32 cellular contexts compared by ENCODE assay signal in the genomic region with DNA sequence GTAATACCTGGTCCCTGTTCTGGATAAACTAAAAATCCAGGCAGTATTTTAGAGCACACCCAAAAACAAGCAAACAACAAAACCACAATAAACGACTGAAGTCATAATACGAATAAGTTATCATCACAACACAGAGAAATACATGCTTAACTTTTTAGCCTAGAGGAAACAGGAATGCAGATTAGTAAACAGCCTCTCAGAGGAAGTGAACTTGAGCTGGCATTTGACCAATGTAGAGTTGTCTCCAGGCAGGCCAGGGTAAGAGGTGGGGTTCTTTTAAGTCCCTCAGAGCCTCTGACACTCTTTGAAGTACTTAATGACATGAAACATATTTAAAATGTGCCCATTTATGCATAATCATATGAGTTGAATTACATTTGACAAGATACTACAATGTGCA. TPM values are rescaled to one million over a fixed set of nuclear protein-coding genes. Genes with fewer than 3 reads are reported as not detected.
"Had no signal": no experiment of that assay in that cellular context is flagged by ENCODE, and none has a peak within 500 bp of the region (broad histone marks: within the 10 kb centered on the region; RNA-seq: fewer than 3 reads in every experiment).

No MANE protein-coding gene starts in this region.

- H3K36me3 Mint-ChIP-seq: activated naive CD8-positive, alpha-beta T cell treated with anti-CD3 and anti-CD28 coated beads for 36 hours had no signal

- H3K4me1 Mint-ChIP-seq: activated CD4-positive, alpha-beta T cell treated with anti-CD3 and anti-CD28 coated beads, Interleukin-2, amount 10 ng/mL, durations not matched to agents 24 days and 14 days; activated naive CD8-positive, alpha-beta T cell treated with anti-CD3 and anti-CD28 coated beads for 36 hours; activated T-helper 17 cell treated with anti-CD3 and anti-CD28 coated beads, Interleukin-2, amount 50 U/mL, for 72 hours; central memory CD8-positive, alpha-beta T cell had no signal

- H3K9me3 Mint-ChIP-seq: activated CD4-positive, alpha-beta T cell treated with anti-CD3 and anti-CD28 coated beads, Interleukin-2, amount 10 ng/mL, durations not matched to agents 24 days and 14 days; activated CD8-positive, alpha-beta T cell treated with anti-CD3 and anti-CD28 coated beads for 36 hours; activated naive CD8-positive, alpha-beta T cell treated with anti-CD3 and anti-CD28 coated beads for 36 hours; activated T-helper 17 cell treated with anti-CD3 and anti-CD28 coated beads, Interleukin-2, amount 50 U/mL, for 72 hours had no signal

- H3K27me3 Mint-ChIP-seq: activated CD4-positive, alpha-beta T cell treated with anti-CD3 and anti-CD28 coated beads, Interleukin-2, amount 10 ng/mL, durations not matched to agents 24 days and 14 days; activated CD8-positive, alpha-beta T cell treated with anti-CD3 and anti-CD28 coated beads for 36 hours; activated naive CD8-positive, alpha-beta T cell treated with anti-CD3 and anti-CD28 coated beads for 36 hours; activated T-helper 17 cell treated with anti-CD3 and anti-CD28 coated beads, Interleukin-2, amount 50 U/mL, for 72 hours; central memory CD8-positive, alpha-beta T cell had no signal

- H3K4me3 ChIP-seq: cardiac muscle cell, MG63, PC-9 had no signal

- H3K27ac Mint-ChIP-seq: activated CD4-positive, alpha-beta T cell treated with anti-CD3 and anti-CD28 coated beads, Interleukin-2, amount 10 ng/mL, durations not matched to agents 24 days and 14 days; activated CD8-positive, alpha-beta T cell treated with anti-CD3 and anti-CD28 coated beads for 36 hours; activated naive CD8-positive, alpha-beta T cell treated with anti-CD3 and anti-CD28 coated beads for 36 hours; activated T-cell treated with anti-CD3 and anti-CD28 coated beads, Interleukin-2, amount 50 U/mL, for 72 hours; activated T-helper 17 cell treated with anti-CD3 and anti-CD28 coated beads, Interleukin-2, amount 50 U/mL, for 72 hours had no signal

- H3K4me3 Mint-ChIP-seq: activated CD4-positive, alpha-beta T cell treated with anti-CD3 and anti-CD28 coated beads, Interleukin-2, amount 10 ng/mL, durations not matched to agents 24 days and 14 days; activated CD8-positive, alpha-beta T cell treated with anti-CD3 and anti-CD28 coated beads for 36 hours; activated naive CD8-positive, alpha-beta T cell treated with anti-CD3 and anti-CD28 coated beads for 36 hours; activated T-cell treated with anti-CD3 and anti-CD28 coated beads, Interleukin-2, amount 50 U/mL, for 72 hours; activated T-helper 17 cell treated with anti-CD3 and anti-CD28 coated beads, Interleukin-2, amount 50 U/mL, for 72 hours; central memory CD8-positive, alpha-beta T cell had no signal

- DNase-seq: activated CD4-positive, alpha-beta T cell treated with anti-CD3 and anti-CD28 coated beads, Interleukin-2, amount 10 ng/mL, durations not matched to agents 24 days and 14 days; activated CD4-positive, alpha-beta T cell treated with anti-CD3 and anti-CD28 coated beads, Interleukin-2, amount 50 U/mL, for 4 hours; activated CD4-positive, CD25-positive, alpha-beta regulatory T cell; activated CD8-positive, alpha-beta T cell treated with anti-CD3 and anti-CD28 coated beads for 36 hours; activated effector memory CD4-positive, alpha-beta T cell treated with anti-CD3 and anti-CD28 coated beads, Interleukin-2, amount 50 U/mL, for 16 hours; activated naive CD4-positive, alpha-beta T cell; activated naive CD4-positive, alpha-beta T cell treated with anti-CD3 and anti-CD28 coated beads, Interleukin-2, amount 50 U/mL, for 16 hours; activated naive CD8-positive, alpha-beta T cell treated with anti-CD3 and anti-CD28 coated beads for 36 hours; activated T-cell treated with anti-CD3 and anti-CD28 coated beads, Interleukin-2, amount 50 U/mL, for 1 hour; activated T-cell treated with anti-CD3 and anti-CD28 coated beads, Interleukin-2, amount 50 U/mL, for 72 hours; amniotic stem cell; aorta; brain microvascular endothelial cell; Kasumi-1; KG1; MG63; NCI-H1048; NCI-H1105 treated with DMSO at 0.1 percent for 48 hours; NCI-H1436; NCI-H1694; NCI-H2029; NCI-H345; NCI-H524 treated with DMSO at 0.1 percent for 48 hours; NK-92 treated with Interleukin-12 subunit alpha and Interleukin-12 subunit beta, amount 100 ng/mL, for 24 hours; PC-9; T1000; WERI-Rb-1 had no signal

RNA-seq across cellular contexts. Expression of a gene that starts 43.3 kb away (rescaled TPM):
- total RNA-seq: activated CD4-positive, alpha-beta T cell treated with anti-CD3 and anti-CD28 coated beads, Interleukin-2, amount 10 ng/mL, durations not matched to agents 24 days and 14 days; activated CD8-positive, alpha-beta memory T cell treated with anti-CD3 and anti-CD28 coated beads for 36 hours; activated CD8-positive, alpha-beta T cell treated with anti-CD3 and anti-CD28 coated beads for 36 hours; activated T-helper 17 cell treated with anti-CD3 and anti-CD28 coated beads, Interleukin-2, amount 50 U/mL, for 72 hours; PC-9; T-helper 2 cell treated with Interferon-gamma antibody and Interleukin-4, amounts not matched to agents 100 ng/mL and 5 ng/mL, for 36 hours had no signal
